ENCODE assay signal across 8 cellular contexts in genomic region chr3:157493627-157494550, GRCh38. TPM values are rescaled to one million over a fixed set of nuclear protein-coding genes. Genes with fewer than 3 reads are reported as not detected.
DNase-seq lines count a peak whose midpoint lies in the region; ATAC-seq and TF ChIP-seq lines count a peak whose summit lies in the region.

No MANE protein-coding gene starts in this region.

- no TSS peak for BruUV-seq in Caco-2 (replicated peaks; lab: Mats Ljungman, UMichigan)
- BruUV-seq in PC-9 (replicated peaks; lab: Mats Ljungman, UMichigan), result no TSS peak

- CTCF ChIA-PET in Caco-2 (lab: Charles Lee) (no interaction called here), PC-9 (lab: Charles Lee) (no interaction called here)
- CTCF ChIA-PET in activated CD4-positive, alpha-beta T cell treated with anti-CD3 and anti-CD28 coated beads, Interleukin-2, amount 10 ng/mL, durations not matched to agents 7 days and 5 days (lab: Charles Lee), result no interaction called here

- H3K4me3 Mint-ChIP-seq in Caco-2 (ENCODE audit: unreplicated experiment), result no peak overlapping the region
- H3K4me3 Mint-ChIP-seq in activated CD4-positive, alpha-beta T cell treated with anti-CD3 and anti-CD28 coated beads, Interleukin-2, amount 10 ng/mL, durations not matched to agents 7 days and 5 days, result no peak overlapping the region

- intact Hi-C loops in Caco-2 (cut with micrococcal nuclease; ENCODE audit: unreplicated experiment) (loop anchor here (2.0 kb wide), 1 partner anchor 289 kb away; no protein-coding TSS in a partner anchor), PC-9 (cut with micrococcal nuclease; ENCODE audit: unreplicated experiment) (loop anchor here (1.0 kb wide), 1 partner anchor 290 kb away; no protein-coding TSS in a partner anchor)

- no peaks in the 10 kb centered on the region for H3K27me3 Mint-ChIP-seq in Caco-2 (ENCODE audit: insufficient read depth, unreplicated experiment)
- peaks cover 38% of the 10 kb centered on the region for H3K27me3 Mint-ChIP-seq in activated CD4-positive, alpha-beta T cell treated with anti-CD3 and anti-CD28 coated beads, Interleukin-2, amount 10 ng/mL, durations not matched to agents 7 days and 5 days

- H2AFZ ChIP-seq in PC-9, result no peak overlapping the region

- peaks cover 9% of the 10 kb centered on the region for H3K36me3 Mint-ChIP-seq in Caco-2 (ENCODE audit: insufficient read depth, unreplicated experiment)
- no peaks in the 10 kb centered on the region for H3K36me3 Mint-ChIP-seq in activated CD4-positive, alpha-beta T cell treated with anti-CD3 and anti-CD28 coated beads, Interleukin-2, amount 10 ng/mL, durations not matched to agents 7 days and 5 days (ENCODE audit: low read depth)

- H3K27me3 ChIP-seq in Caco-2 (replicated peaks; ENCODE audit: control insufficient read depth, insufficient read depth, low read length) (no peaks in the 10 kb centered on the region), PC-9 (ENCODE audit: insufficient read depth, low read depth) (no peaks in the 10 kb centered on the region)

- H3K79me2 ChIP-seq in PC-9 (ENCODE audit: low read depth), result no peaks in the 10 kb centered on the region

- ATAC-seq in HG02885 (IDR thresholded peaks at IDR 0.05; ENCODE audit: poor library complexity, unreplicated experiment) (no peak), HG03342 (IDR thresholded peaks at IDR 0.05; ENCODE audit: unreplicated experiment) (no peak)

- H3K36me3 ChIP-seq in Caco-2 (ENCODE audit: control insufficient read depth, insufficient read depth, low read length) (no peaks in the 10 kb centered on the region), PC-9 (ENCODE audit: low read depth) (no peaks in the 10 kb centered on the region)

- peak in 1 of 2 experiments; percentile 16 for DNase-seq in Caco-2
- peak; percentile 65 for DNase-seq in HT1080 (ENCODE audit: low read depth)
- peak in 1 of 2 experiments; percentile 47 for DNase-seq in PC-9
- DNase-seq in fibroblast of gingiva (ENCODE audit: low read depth), result peak; percentile 72
- DNase-seq in pons (ENCODE audit: low spot score), result peak; percentile 83
- DNase-seq in activated CD4-positive, alpha-beta T cell treated with anti-CD3 and anti-CD28 coated beads, Interleukin-2, amount 10 ng/mL, durations not matched to agents 7 days and 5 days, result no peak

- H3K27ac Mint-ChIP-seq in Caco-2 (ENCODE audit: unreplicated experiment), result no peak overlapping the region
- H3K27ac Mint-ChIP-seq in activated CD4-positive, alpha-beta T cell treated with anti-CD3 and anti-CD28 coated beads, Interleukin-2, amount 10 ng/mL, durations not matched to agents 7 days and 5 days, result no peak overlapping the region

- no peak overlapping the region for H3K27ac ChIP-seq in PC-9

- no peak overlapping the region for H3K4me2 ChIP-seq in PC-9

- H3K4me3 ChIP-seq in Caco-2 (ENCODE audit: low read depth, low read length) (no peak overlapping the region), PC-9 (no peak overlapping the region)

- no peaks in the 10 kb centered on the region for H3K9me3 ChIP-seq in Caco-2
- no peaks in the 10 kb centered on the region; the same call in none of the 2 replicates for H3K9me3 ChIP-seq in PC-9 (ENCODE audit: insufficient read depth, low read depth)

- H3F3A ChIP-seq in PC-9 (ENCODE audit: insufficient read depth, low read depth), result peaks cover 5% of the 10 kb centered on the region; the same call in 1 of the 2 replicates

- H4K20me1 ChIP-seq in PC-9 (ENCODE audit: insufficient read depth), result no peaks in the 10 kb centered on the region

- TF ChIP-seq CTCF in Caco-2 (IDR thresholded peaks at IDR 0.05; ENCODE audit: insufficient read depth in 1 of 2, low read depth in 1 of 2, low read length in 1 of 2, severe bottlenecking in 1 of 2, unreplicated experiment in 1 of 2) (peak; percentile 42 to 43), PC-9 (conservative IDR thresholded peaks at IDR 0.05) (peak; percentile 86)

- H3K4me1 ChIP-seq in Caco-2 (peaks cover 5% of the 10 kb centered on the region; the same call in 1 of the 2 replicates), PC-9 (replicated peaks; ENCODE audit: insufficient read depth) (peaks cover 10% of the 10 kb centered on the region)

- 0 out of 2 replicates have a peak, but pooled peaks cover 4% of the 10 kb centered on the region for H3K9me2 ChIP-seq in PC-9 (ENCODE audit: insufficient read depth)

- POLR2A ChIA-PET in Caco-2 (lab: Charles Lee), result no interaction called here
- POLR2A ChIA-PET in PC-9 (lab: Charles Lee; ENCODE audit: unreplicated experiment), result interaction anchor here (0.7 kb wide), 1 partner anchor 356 kb away, joined by 4 read pairs; no protein-coding TSS in a partner anchor
- POLR2A ChIA-PET in activated CD4-positive, alpha-beta T cell treated with anti-CD3 and anti-CD28 coated beads, Interleukin-2, amount 10 ng/mL, durations not matched to agents 7 days and 5 days (lab: Charles Lee), result no interaction called here

- no peaks in the 10 kb centered on the region for H3K9me3 Mint-ChIP-seq in Caco-2 (ENCODE audit: unreplicated experiment)
- H3K9me3 Mint-ChIP-seq in activated CD4-positive, alpha-beta T cell treated with anti-CD3 and anti-CD28 coated beads, Interleukin-2, amount 10 ng/mL, durations not matched to agents 7 days and 5 days, result no peaks in the 10 kb centered on the region

- peaks cover 6% of the 10 kb centered on the region for H3K4me1 Mint-ChIP-seq in Caco-2 (ENCODE audit: low read depth, unreplicated experiment)
- H3K4me1 Mint-ChIP-seq in activated CD4-positive, alpha-beta T cell treated with anti-CD3 and anti-CD28 coated beads, Interleukin-2, amount 10 ng/mL, durations not matched to agents 7 days and 5 days, result no peaks in the 10 kb centered on the region

RNA-seq across cellular contexts. Expression of gene VEPH1, which starts 9.3 kb away (rescaled TPM):
- total RNA-seq in Caco-2 (2022), result 11.0 and 12.0 TPM in 2 replicates
- 85.5 and 91.1 TPM in 2 replicates for total RNA-seq in HT1080 (2014; rRNA removed; shearing (Covaris generic))
- polyA plus RNA-seq in HT1080 (2015; cell fraction: cytosol; rRNA removed), result 57.3 and 72.2 TPM in 2 replicates
- polyA plus RNA-seq in HT1080 (2015; cell fraction: nucleus; rRNA removed), result 89.2 and 94.4 TPM in 2 replicates
- 4.0 and 5.1 TPM in 2 replicates for total RNA-seq in PC-9 (2021)
- total RNA-seq in activated CD4-positive, alpha-beta T cell treated with anti-CD3 and anti-CD28 coated beads, Interleukin-2, amount 10 ng/mL, durations not matched to agents 7 days and 5 days, result not detected

RNA-seq across cellular contexts. Expression of gene PTX3, which starts 57.2 kb away (rescaled TPM):
- total RNA-seq in Caco-2 (2022), result 0.16 TPM in 1 of 2 replicates, not detected in the other
- total RNA-seq in HT1080 (2014; rRNA removed; shearing (Covaris generic)), result 56.4 and 60.3 TPM in 2 replicates
- 70.0 and 75.6 TPM in 2 replicates for polyA plus RNA-seq in HT1080 (2015; cell fraction: cytosol; rRNA removed)
- polyA plus RNA-seq in HT1080 (2015; cell fraction: nucleus; rRNA removed), result 132 and 156 TPM in 2 replicates
- total RNA-seq in PC-9 (2021), result 0.59 and 1.1 TPM in 2 replicates
- under 1 TPM in 1 of 2 experiments, not detected in 1; 0.40 TPM for total RNA-seq in activated CD4-positive, alpha-beta T cell treated with anti-CD3 and anti-CD28 coated beads, Interleukin-2, amount 10 ng/mL, durations not matched to agents 7 days and 5 days

Comparison
In these comparisons a context has a peak if more than half of its experiments do, and no peak if none do; other contexts are left out.
1. RNA of gene PTX3, which starts 57.2 kb away (total RNA-seq): 56.4 to 60.3 TPM in HT1080; 0.59 to 1.1 TPM in PC-9, 0.40 TPM in activated CD4-positive, alpha-beta T cell treated with anti-CD3 and anti-CD28 coated beads, Interleukin-2, amount 10 ng/mL, durations not matched to agents 7 days and 5 days and 0.16 TPM in Caco-2; every median in the first group is over 10 times any median in the second.